Comparison of ENCODE assay signal across 1 cellular context in the genomic region with DNA sequence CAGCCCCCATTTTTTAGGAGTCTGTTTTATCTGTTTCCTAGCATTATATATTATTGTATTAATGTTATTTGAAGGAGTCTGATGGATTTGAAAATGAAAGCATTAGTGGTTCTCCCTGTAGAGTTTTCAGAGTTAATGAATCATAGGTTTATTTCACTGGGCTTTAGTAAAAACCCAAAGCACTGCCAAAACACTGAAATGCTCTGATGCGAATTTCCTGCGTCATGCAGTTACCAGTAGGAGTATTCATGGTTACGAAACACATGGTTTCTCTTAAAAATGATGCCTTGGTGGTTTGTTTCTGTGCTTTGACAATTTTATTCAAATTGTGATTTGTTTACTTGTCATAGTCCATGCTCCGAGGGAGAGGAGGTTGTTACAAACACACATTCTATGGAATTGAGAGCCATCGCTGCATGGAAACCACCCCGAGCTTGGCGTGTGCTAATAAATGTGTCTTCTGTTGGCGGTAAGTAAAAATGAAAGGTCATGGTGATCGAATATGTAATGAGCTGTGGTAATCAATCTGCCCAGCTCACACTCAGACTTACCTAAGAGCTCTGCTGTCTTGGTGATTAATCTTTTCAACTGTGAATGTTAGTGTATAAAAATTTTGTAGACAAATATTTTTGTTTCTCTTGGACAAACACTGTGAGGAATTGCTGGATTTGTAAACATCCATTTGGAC.
A peak's percentile ranks its signal among the peaks of the same experiment; 100 is the strongest.
TF ChIP-seq lines count a peak whose summit lies in the region.

No MANE protein-coding gene starts in this region.

TF ChIP-seq in IMR-90, 13 proteins besides CTCF, POLR2A, EP300 and RAD21:
- TF ChIP-seq NFE2L2 (IDR thresholded peaks at IDR 0.05; ENCODE audit: low read depth, low read length) (0 out of 2 replicates have a peak, but pooled peaks have one; percentile 14), CEBPB (IDR thresholded peaks at IDR 0.05; ENCODE audit: low read depth, low read length) (peak; percentile 74), MXI1 (IDR thresholded peaks at IDR 0.05; ENCODE audit: borderline replicate concordance, low read depth, low read length) (peak; percentile 85)
